ENCODE assay signal across 1 cellular context in the genomic region with DNA sequence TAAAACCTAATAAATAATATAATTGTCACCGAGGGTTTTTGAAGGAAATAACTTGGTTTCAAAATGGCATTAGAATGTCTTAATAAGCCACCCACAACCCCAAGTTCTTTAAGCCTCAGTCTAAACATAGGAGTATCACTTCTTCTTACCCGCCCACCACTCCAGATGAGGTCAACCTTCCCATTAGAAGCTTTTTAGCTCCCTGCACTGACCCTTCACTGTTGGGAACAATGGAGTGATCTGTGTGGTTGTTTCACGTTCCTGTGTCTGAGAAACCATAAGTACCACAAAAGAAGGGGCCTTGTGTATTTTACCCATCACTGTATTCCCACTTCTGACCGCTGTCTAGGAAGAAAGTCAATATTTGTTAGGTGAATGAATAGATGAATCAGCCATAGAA.
A peak's percentile ranks its signal among the peaks of the same experiment; 100 is the strongest.
TF ChIP-seq lines count a peak whose summit lies in the region.

No MANE protein-coding gene starts in this region.

TF ChIP-seq in GM12878, 131 proteins besides CTCF, POLR2A, EP300 and RAD21 (continued from another document):
- peak; percentile 58 for TF ChIP-seq SPI1 (IDR thresholded peaks at IDR 0.05; ENCODE audit: borderline replicate concordance, insufficient read depth, low read depth, low read length)
- peak; percentile 40 for TF ChIP-seq MEF2B (IDR thresholded peaks at IDR 0.05; ENCODE audit: partially characterized antibody, poor library complexity, severe bottlenecking)
- peak; percentile 75 for TF ChIP-seq MTA2 (IDR thresholded peaks at IDR 0.05; ENCODE audit: low read depth)
- no peak for TF ChIP-seq CREM (IDR thresholded peaks at IDR 0.05; ENCODE audit: low read depth)
- TF ChIP-seq EGR1 (IDR thresholded peaks at IDR 0.05; ENCODE audit: borderline replicate concordance in 1 of 2, low read depth in 2 of 2, low read length in 2 of 2): no peak
- TF ChIP-seq, protein P1, sequence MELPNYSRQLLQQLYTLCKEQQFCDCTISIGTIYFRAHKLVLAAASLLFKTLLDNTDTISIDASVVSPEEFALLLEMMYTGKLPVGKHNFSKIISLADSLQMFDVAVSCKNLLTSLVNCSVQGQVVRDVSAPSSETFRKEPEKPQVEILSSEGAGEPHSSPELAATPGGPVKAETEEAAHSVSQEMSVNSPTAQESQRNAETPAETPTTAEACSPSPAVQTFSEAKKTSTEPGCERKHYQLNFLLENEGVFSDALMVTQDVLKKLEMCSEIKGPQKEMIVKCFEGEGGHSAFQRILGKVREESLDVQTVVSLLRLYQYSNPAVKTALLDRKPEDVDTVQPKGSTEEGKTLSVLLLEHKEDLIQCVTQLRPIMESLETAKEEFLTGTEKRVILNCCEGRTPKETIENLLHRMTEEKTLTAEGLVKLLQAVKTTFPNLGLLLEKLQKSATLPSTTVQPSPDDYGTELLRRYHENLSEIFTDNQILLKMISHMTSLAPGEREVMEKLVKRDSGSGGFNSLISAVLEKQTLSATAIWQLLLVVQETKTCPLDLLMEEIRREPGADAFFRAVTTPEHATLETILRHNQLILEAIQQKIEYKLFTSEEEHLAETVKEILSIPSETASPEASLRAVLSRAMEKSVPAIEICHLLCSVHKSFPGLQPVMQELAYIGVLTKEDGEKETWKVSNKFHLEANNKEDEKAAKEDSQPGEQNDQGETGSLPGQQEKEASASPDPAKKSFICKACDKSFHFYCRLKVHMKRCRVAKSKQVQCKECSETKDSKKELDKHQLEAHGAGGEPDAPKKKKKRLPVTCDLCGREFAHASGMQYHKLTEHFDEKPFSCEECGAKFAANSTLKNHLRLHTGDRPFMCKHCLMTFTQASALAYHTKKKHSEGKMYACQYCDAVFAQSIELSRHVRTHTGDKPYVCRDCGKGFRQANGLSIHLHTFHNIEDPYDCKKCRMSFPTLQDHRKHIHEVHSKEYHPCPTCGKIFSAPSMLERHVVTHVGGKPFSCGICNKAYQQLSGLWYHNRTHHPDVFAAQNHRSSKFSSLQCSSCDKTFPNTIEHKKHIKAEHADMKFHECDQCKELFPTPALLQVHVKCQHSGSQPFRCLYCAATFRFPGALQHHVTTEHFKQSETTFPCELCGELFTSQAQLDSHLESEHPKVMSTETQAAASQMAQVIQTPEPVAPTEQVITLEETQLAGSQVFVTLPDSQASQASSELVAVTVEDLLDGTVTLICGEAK (IDR thresholded peaks at IDR 0.05; ENCODE audit: borderline replicate concordance): no peak
- TF ChIP-seq ZNF217 (IDR thresholded peaks at IDR 0.05): no peak
- no peak for TF ChIP-seq RAD51 (IDR thresholded peaks at IDR 0.05)
- TF ChIP-seq SMAD1 (IDR thresholded peaks at IDR 0.05; ENCODE audit: low read depth, partially characterized antibody): no peak
- TF ChIP-seq, protein P2, sequence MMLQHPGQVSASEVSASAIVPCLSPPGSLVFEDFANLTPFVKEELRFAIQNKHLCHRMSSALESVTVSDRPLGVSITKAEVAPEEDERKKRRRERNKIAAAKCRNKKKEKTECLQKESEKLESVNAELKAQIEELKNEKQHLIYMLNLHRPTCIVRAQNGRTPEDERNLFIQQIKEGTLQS (IDR thresholded peaks at IDR 0.05; ENCODE audit: borderline replicate concordance, extremely low read depth, low read depth, low read length): no peak
- peak; percentile 65; the same call in 1 of the 2 replicates for TF ChIP-seq BCL11A (IDR thresholded peaks at IDR 0.05; ENCODE audit: low read depth, low read length)
- TF ChIP-seq NR2F1 (conservative IDR thresholded peaks at IDR 0.05): peak; percentile 67
- no peak for TF ChIP-seq LARP7 (IDR thresholded peaks at IDR 0.05)
- TF ChIP-seq JUNB (IDR thresholded peaks at IDR 0.05): no peak
- TF ChIP-seq CHD1 (IDR thresholded peaks at IDR 0.05; ENCODE audit: low read depth, low read length): no peak
- no peak for TF ChIP-seq NFYA (IDR thresholded peaks at IDR 0.05; ENCODE audit: borderline replicate concordance, low read depth, low read length)
